ENCODE assay signal across 32 cellular contexts in the genomic region with DNA sequence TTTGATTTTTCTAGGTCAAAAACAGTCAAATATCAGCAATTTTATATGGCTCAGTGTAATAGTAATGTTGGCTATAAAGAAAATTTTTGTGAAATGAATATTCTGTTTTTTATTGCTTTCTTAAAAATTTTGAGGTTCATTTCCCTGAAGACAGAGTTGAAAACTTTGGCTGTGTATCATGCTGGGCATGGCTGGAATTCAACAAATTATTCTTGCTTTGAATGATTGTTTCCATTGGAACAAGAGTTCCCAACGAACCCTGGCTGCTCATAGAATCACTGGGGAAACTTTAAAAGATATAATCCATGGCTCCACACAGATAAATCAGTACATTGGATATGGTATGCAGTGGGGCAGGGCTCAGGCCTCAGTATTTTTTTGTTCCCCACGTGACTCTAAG.
"Had no signal": no experiment of that assay in that cellular context is flagged by ENCODE, and none has a peak within 500 bp of the region (broad histone marks: within the 10 kb centered on the region; RNA-seq: fewer than 3 reads in every experiment).

No MANE protein-coding gene starts in this region.

- DNase-seq: activated CD4-positive, alpha-beta memory T cell treated with anti-CD3 and anti-CD28 coated beads, Interleukin-2, amount 10 ng/mL, durations not matched to agents 7 days and 5 days; activated CD4-positive, alpha-beta T cell treated with anti-CD3 and anti-CD28 coated beads for 1 hour; activated CD4-positive, alpha-beta T cell treated with anti-CD3 and anti-CD28 coated beads for 36 hours; activated CD4-positive, alpha-beta T cell treated with anti-CD3 and anti-CD28 coated beads for 48 hours; activated CD4-positive, alpha-beta T cell treated with anti-CD3 and anti-CD28 coated beads, Interleukin-2, amount 10 ng/mL, durations not matched to agents 7 days and 5 days; activated CD4-positive, alpha-beta T cell treated with anti-CD3 and anti-CD28 coated beads, Interleukin-2, amount 50 U/mL, for 48 hours; activated CD4-positive, CD25-positive, alpha-beta regulatory T cell; activated CD8-positive, alpha-beta memory T cell treated with anti-CD3 and anti-CD28 coated beads for 24 hours; activated CD8-positive, alpha-beta memory T cell treated with anti-CD3 and anti-CD28 coated beads, Interleukin-2, amount 10 ng/mL, durations not matched to agents 7 days and 5 days; activated CD8-positive, alpha-beta memory T cell treated with anti-CD3 and anti-CD28 coated beads, Interleukin-2, amount 50 U/mL, for 48 hours; activated CD8-positive, alpha-beta T cell treated with anti-CD3 and anti-CD28 coated beads, Interleukin-2, amount 10 ng/mL, durations not matched to agents 7 days and 5 days; activated effector memory CD4-positive, alpha-beta T cell treated with Interleukin-2 at 50 U/mL for 16 hours; activated gamma-delta T cell; activated naive CD4-positive, alpha-beta T cell treated with anti-CD3 and anti-CD28 coated beads, Interleukin-2, amount 10 ng/mL, durations not matched to agents 7 days and 5 days; activated naive CD4-positive, alpha-beta T cell treated with Interleukin-2 at 50 U/mL for 16 hours; activated naive CD8-positive, alpha-beta T cell treated with anti-CD3 and anti-CD28 coated beads, Interleukin-2, amount 10 ng/mL, durations not matched to agents 7 days and 5 days; activated naive CD8-positive, alpha-beta T cell treated with anti-CD3 and anti-CD28 coated beads, Interleukin-2, amount 50 U/mL, for 24 hours; activated T-cell treated with anti-CD3 and anti-CD28 coated beads, Interleukin-2, amount 50 U/mL, for 24 hours; activated T-cell treated with anti-CD3 and anti-CD28 coated beads, Interleukin-2, amount 50 U/mL, for 48 hours; amygdala; anterior cingulate cortex; body of pancreas; brain microvascular endothelial cell; central memory CD4-positive, alpha-beta T cell; SW 1271; T-helper 1 cell; T-helper 2 cell; T-helper 9 cell; WERI-Rb-1 had no signal

- H3K27ac ChIP-seq: body of pancreas, brain microvascular endothelial cell, breast epithelium, WERI-Rb-1 had no signal

- H3K36me3 ChIP-seq: brain microvascular endothelial cell, breast epithelium, WERI-Rb-1 had no signal

- H3K4me3 ChIP-seq: body of pancreas, breast epithelium had no signal

- H3K4me1 ChIP-seq: body of pancreas, breast epithelium had no signal

- H3K27me3 ChIP-seq: body of pancreas, brain microvascular endothelial cell, breast epithelium had no signal

- ATAC-seq: activated CD4-positive, alpha-beta T cell treated with anti-CD3 and anti-CD28 coated beads for 36 hours; activated CD4-positive, CD25-positive, alpha-beta regulatory T cell treated with anti-CD3 and anti-CD28 coated beads, Interleukin-2, amount 50 U/mL, for 24 hours; activated CD8-positive, alpha-beta memory T cell treated with anti-CD3 and anti-CD28 coated beads, Interleukin-2, amount 10 ng/mL, durations not matched to agents 7 days and 5 days; activated CD8-positive, alpha-beta T cell treated with anti-CD3 and anti-CD28 coated beads, Interleukin-2, amount 10 ng/mL, durations not matched to agents 7 days and 5 days; activated naive CD8-positive, alpha-beta T cell treated with anti-CD3 and anti-CD28 coated beads, Interleukin-2, amount 50 U/mL, for 24 hours; body of pancreas; WTC11 had no signal

- H3K9me3 ChIP-seq: body of pancreas, breast epithelium had no signal
